Comparison of ENCODE assay signal across 12 cellular contexts in genomic region chr12:57741413-57741789, GRCh38. TPM values are rescaled to one million over a fixed set of nuclear protein-coding genes. Genes with fewer than 3 reads are reported as not detected.
DNase-seq lines count a peak whose midpoint lies in the region; ATAC-seq and TF ChIP-seq lines count a peak whose summit lies in the region.
"Had no signal": no experiment of that assay in that cellular context is flagged by ENCODE, and none has a peak within 500 bp of the region (broad histone marks: within the 10 kb centered on the region; RNA-seq: fewer than 3 reads in every experiment).

No MANE protein-coding gene starts in this region.

- no peaks in the 10 kb centered on the region for H3K9me3 Mint-ChIP-seq in T-helper 1 cell treated with Interleukin-12 subunit alpha and Interleukin-12 subunit beta and Interleukin-4 antibody, amounts not matched to agents 30 μg/mL and 1 μg/mL, for 36 hours
- no peaks in the 10 kb centered on the region for H3K9me3 Mint-ChIP-seq in activated naive CD8-positive, alpha-beta T cell treated with anti-CD3 and anti-CD28 coated beads, Interleukin-2, amount 10 ng/mL, durations not matched to agents 7 days and 5 days
- no peaks in the 10 kb centered on the region for H3K9me3 Mint-ChIP-seq in neural crest cell

- DNase-seq in T-helper 1 cell (no peak), HL-60 (ENCODE audit: low read depth in 1 of 2, low spot score in 1 of 2) (no peak), neural crest cell (ENCODE audit: low read depth, low spot score) (no peak), NCI-H226 (no peak)
- DNase-seq in activated naive CD8-positive, alpha-beta T cell treated with anti-CD3 and anti-CD28 coated beads, Interleukin-2, amount 10 ng/mL, durations not matched to agents 7 days and 5 days: no peak
- DNase-seq: uterus had no signal

- POLR2A ChIA-PET in activated naive CD8-positive, alpha-beta T cell treated with anti-CD3 and anti-CD28 coated beads, Interleukin-2, amount 10 ng/mL, durations not matched to agents 7 days and 5 days (lab: Charles Lee): interaction anchor here (0.6 to 2.4 kb wide), 19 partner anchors 8 to 381 kb away, joined by 3 to 10 read pairs (median 4); partner anchors contain the start of genes CDK4, CYP27B1, DCTN2 and DDIT3

- peak overlapping the region; percentile 90 for H3K4me3 Mint-ChIP-seq in T-helper 1 cell treated with Interleukin-12 subunit alpha and Interleukin-12 subunit beta and Interleukin-4 antibody, amounts not matched to agents 30 μg/mL and 1 μg/mL, for 36 hours
- H3K4me3 Mint-ChIP-seq in activated naive CD8-positive, alpha-beta T cell treated with anti-CD3 and anti-CD28 coated beads, Interleukin-2, amount 10 ng/mL, durations not matched to agents 7 days and 5 days: peak overlapping the region; percentile 88
- H3K4me3 Mint-ChIP-seq in neural crest cell: peak overlapping the region; percentile 58

- peak overlapping the region; percentile 88 for H3K27ac Mint-ChIP-seq in T-helper 1 cell treated with Interleukin-12 subunit alpha and Interleukin-12 subunit beta and Interleukin-4 antibody, amounts not matched to agents 30 μg/mL and 1 μg/mL, for 36 hours
- H3K27ac Mint-ChIP-seq in activated naive CD8-positive, alpha-beta T cell treated with anti-CD3 and anti-CD28 coated beads, Interleukin-2, amount 10 ng/mL, durations not matched to agents 7 days and 5 days: peak overlapping the region; percentile 84
- no peak overlapping the region for H3K27ac Mint-ChIP-seq in neural crest cell (ENCODE audit: unreplicated experiment)

- peak overlapping the region; percentile 52 for H3K27ac ChIP-seq in HL-60 (replicated peaks)
- H3K27ac ChIP-seq: body of pancreas, uterus had no signal

- TF ChIP-seq CTCF in HL-60 (IDR thresholded peaks at IDR 0.05; ENCODE audit: insufficient read depth, low read length) (no peak), neural crest cell (conservative IDR thresholded peaks at IDR 0.05) (no peak)

- no peaks in the 10 kb centered on the region for H3K27me3 ChIP-seq in HL-60 (ENCODE audit: insufficient read depth, poor library complexity, severe bottlenecking)

- peaks cover 28% of the 10 kb centered on the region for H3K36me3 Mint-ChIP-seq in T-helper 1 cell treated with Interleukin-12 subunit alpha and Interleukin-12 subunit beta and Interleukin-4 antibody, amounts not matched to agents 30 μg/mL and 1 μg/mL, for 36 hours (ENCODE audit: low read depth)
- H3K36me3 Mint-ChIP-seq in activated naive CD8-positive, alpha-beta T cell treated with anti-CD3 and anti-CD28 coated beads, Interleukin-2, amount 10 ng/mL, durations not matched to agents 7 days and 5 days: peaks cover 16% of the 10 kb centered on the region
- H3K36me3 Mint-ChIP-seq in neural crest cell (ENCODE audit: low read depth): peaks cover 4% of the 10 kb centered on the region

- peaks cover 47% of the 10 kb centered on the region for H3K4me1 Mint-ChIP-seq in T-helper 1 cell treated with Interleukin-12 subunit alpha and Interleukin-12 subunit beta and Interleukin-4 antibody, amounts not matched to agents 30 μg/mL and 1 μg/mL, for 36 hours (ENCODE audit: low read depth)
- peaks cover 53% of the 10 kb centered on the region for H3K4me1 Mint-ChIP-seq in activated naive CD8-positive, alpha-beta T cell treated with anti-CD3 and anti-CD28 coated beads, Interleukin-2, amount 10 ng/mL, durations not matched to agents 7 days and 5 days
- peaks cover 33% of the 10 kb centered on the region for H3K4me1 Mint-ChIP-seq in neural crest cell

- H3K27me3 Mint-ChIP-seq in T-helper 1 cell treated with Interleukin-12 subunit alpha and Interleukin-12 subunit beta and Interleukin-4 antibody, amounts not matched to agents 30 μg/mL and 1 μg/mL, for 36 hours (ENCODE audit: low read depth): no peaks in the 10 kb centered on the region
- H3K27me3 Mint-ChIP-seq in activated naive CD8-positive, alpha-beta T cell treated with anti-CD3 and anti-CD28 coated beads, Interleukin-2, amount 10 ng/mL, durations not matched to agents 7 days and 5 days: no peaks in the 10 kb centered on the region
- peaks cover 77% of the 10 kb centered on the region for H3K27me3 Mint-ChIP-seq in neural crest cell (ENCODE audit: low read depth)

- no peak for ATAC-seq in activated naive CD8-positive, alpha-beta T cell treated with anti-CD3 and anti-CD28 coated beads, Interleukin-2, amount 10 ng/mL, durations not matched to agents 7 days and 5 days (ENCODE audit: low read depth)
- ATAC-seq in HG02884 (IDR thresholded peaks at IDR 0.05; ENCODE audit: unreplicated experiment) (no peak), HG03457 (IDR thresholded peaks at IDR 0.05; ENCODE audit: unreplicated experiment) (no peak)
- ATAC-seq: body of pancreas had no signal

- peak overlapping the region; percentile 59 for H3K4me3 ChIP-seq in HL-60 (replicated peaks; ENCODE audit: insufficient read depth, low read length)
- H3K4me3 ChIP-seq: body of pancreas, HAP-1, uterus had no signal

RNA-seq across cellular contexts. Expression of gene AGAP2, which starts 2.9 kb away (rescaled TPM):
- 10 to 100 TPM; 68.3 to 71.6 TPM for total RNA-seq in activated naive CD8-positive, alpha-beta T cell treated with anti-CD3 and anti-CD28 coated beads, Interleukin-2, amount 10 ng/mL, durations not matched to agents 7 days and 5 days
- 3.9 and 4.1 TPM in 2 replicates for total RNA-seq in neural crest cell

RNA-seq across cellular contexts. Expression of gene TSPAN31, which starts 3.4 kb away (rescaled TPM):
- total RNA-seq in activated naive CD8-positive, alpha-beta T cell treated with anti-CD3 and anti-CD28 coated beads, Interleukin-2, amount 10 ng/mL, durations not matched to agents 7 days and 5 days: 10 to 100 TPM; 19.6 to 23.2 TPM
- total RNA-seq in neural crest cell: 23.5 and 26.9 TPM in 2 replicates

RNA-seq across cellular contexts. Expression of gene CDK4, which starts 10.7 kb away (rescaled TPM):
- total RNA-seq in activated naive CD8-positive, alpha-beta T cell treated with anti-CD3 and anti-CD28 coated beads, Interleukin-2, amount 10 ng/mL, durations not matched to agents 7 days and 5 days: 100 to 1,000 TPM in 1 of 2 experiments, 10 to 100 TPM in 1; 98.4 to 100 TPM
- 332 and 333 TPM in 2 replicates for total RNA-seq in neural crest cell

RNA-seq across cellular contexts. Expression of gene MARCHF9, which starts 13.5 kb away (rescaled TPM):
- total RNA-seq in activated naive CD8-positive, alpha-beta T cell treated with anti-CD3 and anti-CD28 coated beads, Interleukin-2, amount 10 ng/mL, durations not matched to agents 7 days and 5 days: 10 to 100 TPM; 37.1 to 38.3 TPM
- total RNA-seq in neural crest cell: 16.7 and 18.8 TPM in 2 replicates

RNA-seq across cellular contexts. Expression of gene CYP27B1, which starts 25.5 kb away (rescaled TPM):
- 1 to 10 TPM; 2.4 to 2.6 TPM for total RNA-seq in activated naive CD8-positive, alpha-beta T cell treated with anti-CD3 and anti-CD28 coated beads, Interleukin-2, amount 10 ng/mL, durations not matched to agents 7 days and 5 days
- 3.2 and 4.2 TPM in 2 replicates for total RNA-seq in neural crest cell
- total RNA-seq: occipital lobe had no signal

Comparison
In these comparisons a context has a peak if more than half of its experiments do, and no peak if none do; other contexts are left out.
1. RNA of gene AGAP2, which starts 2.9 kb away (total RNA-seq): 68.3 to 71.6 TPM in activated naive CD8-positive, alpha-beta T cell treated with anti-CD3 and anti-CD28 coated beads, Interleukin-2, amount 10 ng/mL, durations not matched to agents 7 days and 5 days; 3.9 to 4.1 TPM in neural crest cell; every median in the first group is over 10 times any median in the second.
2. Peak in every context shown above with its lines, with median percentiles within 50 percentile points of each other: H3K4me3 Mint-ChIP-seq.